Comparison of ENCODE assay signal across 23 cellular contexts in the genomic region with DNA sequence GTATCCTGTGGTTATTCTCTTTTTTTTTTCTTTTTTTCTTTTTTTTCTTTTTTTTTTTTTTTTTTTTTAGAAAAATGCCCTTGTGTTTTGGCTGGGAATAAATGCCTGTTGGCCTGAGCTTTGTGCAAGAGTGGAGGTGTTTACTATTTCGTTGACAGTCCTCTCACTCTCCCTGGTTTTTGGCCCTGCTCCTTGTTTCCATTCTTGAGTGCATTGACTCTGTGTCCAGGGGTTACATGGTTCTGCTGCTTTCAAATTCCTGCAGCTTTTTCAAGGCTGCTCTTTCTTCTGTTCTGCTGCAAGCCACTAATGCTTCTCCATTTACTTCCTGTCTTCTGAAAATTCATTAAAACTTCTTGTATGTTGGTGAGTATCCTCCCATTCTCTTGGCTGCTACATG. TPM values are rescaled to one million over a fixed set of nuclear protein-coding genes. Genes with fewer than 3 reads are reported as not detected.
"Had no signal": no experiment of that assay in that cellular context is flagged by ENCODE, and none has a peak within 500 bp of the region (broad histone marks: within the 10 kb centered on the region; RNA-seq: fewer than 3 reads in every experiment).

No MANE protein-coding gene starts in this region.

- ATAC-seq: activated CD4-positive, CD25-positive, alpha-beta regulatory T cell treated with anti-CD3 and anti-CD28 coated beads, Interleukin-2, amount 50 U/mL, for 24 hours; activated CD8-positive, alpha-beta T cell treated with anti-CD3 and anti-CD28 coated beads for 36 hours; body of pancreas; Panc1 had no signal

- DNase-seq: activated CD4-positive, alpha-beta T cell treated with anti-CD3 and anti-CD28 coated beads for 4 hours; activated CD8-positive, alpha-beta memory T cell treated with anti-CD3 and anti-CD28 coated beads, Interleukin-2, amount 50 U/mL, for 48 hours; activated CD8-positive, alpha-beta T cell treated with anti-CD3 and anti-CD28 coated beads for 36 hours; activated effector memory CD4-positive, alpha-beta T cell treated with Interleukin-2 at 50 U/mL for 16 hours; activated naive CD4-positive, alpha-beta T cell; activated T-cell treated with anti-CD3 and anti-CD28 coated beads, Interleukin-2, amount 50 U/mL, for 1 hour; amniotic stem cell; body of pancreas; KG1; NCI-H1048; NCI-H146; NCI-H187 treated with DMSO at 0.1 percent for 48 hours; NCI-H2081 treated with DMSO at 0.1 percent for 48 hours; NCI-H2227 treated with DMSO at 0.1 percent for 48 hours; NCI-H446 treated with DMSO at 0.1 percent for 48 hours; NCI-H524 treated with DMSO at 0.1 percent for 48 hours; NCI-H748 treated with DMSO at 0.1 percent for 48 hours; SHP77 treated with DMSO at 0.1 percent for 48 hours; T-helper 1 cell had no signal

RNA-seq across cellular contexts. Expression of a gene that starts 59.7 kb away (rescaled TPM):
- total RNA-seq: activated CD8-positive, alpha-beta T cell treated with anti-CD3 and anti-CD28 coated beads for 36 hours; ascending aorta; body of pancreas; LHCN-M2 had no signal
